In the genomic region with DNA sequence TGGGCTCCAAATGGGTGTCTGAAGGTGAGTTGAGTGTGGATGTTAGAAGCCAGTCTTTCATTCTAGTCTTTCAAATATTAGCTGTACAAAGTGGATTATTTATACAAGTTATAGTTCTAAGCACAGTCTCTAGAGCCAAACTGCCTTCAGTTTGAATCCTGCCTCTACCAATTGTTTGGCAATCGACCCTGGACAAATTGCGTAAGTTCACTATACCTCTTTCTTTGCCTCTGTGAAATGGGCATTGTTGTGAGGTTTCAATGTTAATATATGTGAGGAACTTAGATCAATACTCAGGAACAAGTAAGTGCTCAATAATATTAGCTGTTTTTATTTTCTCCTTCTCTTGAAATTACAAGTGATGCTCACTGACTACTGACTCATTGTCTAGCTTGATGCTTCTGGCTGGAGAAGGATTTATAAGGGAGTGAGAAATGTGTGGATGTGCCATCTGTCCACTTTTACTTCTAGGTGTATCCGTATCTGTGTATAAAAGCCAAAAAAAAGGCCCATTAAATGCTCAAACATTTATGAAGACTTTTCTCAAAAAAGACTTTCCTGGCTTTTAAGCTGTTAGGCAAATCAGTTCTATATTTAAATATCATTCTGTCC, we compare ENCODE assay signal across 15 cellular contexts. TPM values are rescaled to one million over a fixed set of nuclear protein-coding genes. Genes with fewer than 3 reads are reported as not detected.
DNase-seq lines count a peak whose midpoint lies in the region; FAIRE-seq and TF ChIP-seq lines count a peak whose summit lies in the region.
"Had no signal": no experiment of that assay in that cellular context is flagged by ENCODE, and none has a peak within 500 bp of the region (broad histone marks: within the 10 kb centered on the region; RNA-seq: fewer than 3 reads in every experiment).

No MANE protein-coding gene starts in this region.

- H3K27ac Mint-ChIP-seq in Calu3 (ENCODE audit: unreplicated experiment) = peak overlapping the region; percentile 12
- H3K27ac Mint-ChIP-seq: activated CD4-positive, alpha-beta memory T cell treated with anti-CD3 and anti-CD28 coated beads for 36 hours; activated T-cell treated with anti-CD3 and anti-CD28 coated beads, Interleukin-2, amount 50 U/mL, for 72 hours; dendritic cell treated with granulocyte-macrophage colony-stimulating factor and Interleukin-4, amounts not matched to agents 40 ng/mL and 50 ng/mL, for 4 days had no signal

- H3K4me2 ChIP-seq in MM.1S (ENCODE audit: low read depth, low read length) = peak overlapping the region; percentile 78
- no peak overlapping the region for H3K4me2 ChIP-seq in endothelial cell of umbilical vein (ENCODE audit: insufficient read depth, low read length)

- intact Hi-C loops in Calu3 (cut with micrococcal nuclease; ENCODE audit: unreplicated experiment) = no loop called here
- intact Hi-C loops in endothelial cell of umbilical vein (cut with micrococcal nuclease) = no loop called here
- intact Hi-C loops in head of caudate nucleus (cut with DNase I) = no loop called here

- H3F3A ChIP-seq in MM.1S (ENCODE audit: insufficient read depth, low read length) = peaks cover 41% of the 10 kb centered on the region

- H3K4me3 ChIP-seq in MM.1S (ENCODE audit: low read length) = 0 out of 2 replicates have a peak overlapping the region, but pooled peaks have one; percentile 5
- no peak overlapping the region for H3K4me3 ChIP-seq in endothelial cell of umbilical vein (replicated peaks in 1 of 3; ENCODE audit: insufficient read depth in 1 of 3, low read depth in 1 of 3, low read length in 3 of 3)
- H3K4me3 ChIP-seq in rectal smooth muscle tissue (ENCODE audit: low read length) = peak overlapping the region; percentile 25
- H3K4me3 ChIP-seq: SJCRH30 had no signal

- no peaks in the 10 kb centered on the region for H4K20me1 ChIP-seq in MM.1S (ENCODE audit: insufficient read depth, low read length)
- no peaks in the 10 kb centered on the region for H4K20me1 ChIP-seq in endothelial cell of umbilical vein (replicated peaks; ENCODE audit: control insufficient read depth, extremely low read depth, insufficient read depth, low read length)

- H3K9me2 ChIP-seq in MM.1S (replicated peaks; ENCODE audit: insufficient read depth, low read length) = no peaks in the 10 kb centered on the region

- peak; percentile 26 for FAIRE-seq in endothelial cell of umbilical vein (lab: Jason Lieb, UNC)
- FAIRE-seq: TTC549 had no signal

- H3K27ac ChIP-seq in MM.1S (ENCODE audit: low read length) = peak overlapping the region; percentile 83; the same call in 1 of the 2 replicates
- no peak overlapping the region for H3K27ac ChIP-seq in endothelial cell of umbilical vein (ENCODE audit: insufficient read depth, low read depth, low read length)
- peak overlapping the region; percentile 37 for H3K27ac ChIP-seq in rectal smooth muscle tissue (ENCODE audit: low read depth, low read length)
- H3K27ac ChIP-seq: SJCRH30 had no signal

- DNase-seq in Calu3 = no peak
- no peak for DNase-seq in MM.1S
- DNase-seq in endothelial cell of umbilical vein (ENCODE audit: low read depth, low spot score) = no peak
- DNase-seq in effector CD8-positive, alpha-beta T cell (lab: John Stamatoyannopoulos, UW) = no peak
- no peak for DNase-seq in T-helper 2 cell
- no peak for DNase-seq in GDM1 (lab: John Stamatoyannopoulos, UW)
- DNase-seq in head of caudate nucleus = no peak
- DNase-seq: NCI-H1092 treated with DMSO at 0.1 percent for 48 hours, SJCRH30 had no signal

- no peak for TF ChIP-seq POLR2A in endothelial cell of umbilical vein (IDR thresholded peaks at IDR 0.05; ENCODE audit: low read depth, low read length)

- peak overlapping the region; percentile 15; the same call in 1 of the 2 replicates for H3K9ac ChIP-seq in MM.1S (ENCODE audit: low read length)
- no peak overlapping the region for H3K9ac ChIP-seq in endothelial cell of umbilical vein (replicated peaks; ENCODE audit: extremely low read depth, insufficient read depth, low read length)
- no peak overlapping the region for H3K9ac ChIP-seq in rectal smooth muscle tissue (ENCODE audit: low read length)

- no peaks in the 10 kb centered on the region for H3K79me2 ChIP-seq in MM.1S (ENCODE audit: low read length)
- H3K79me2 ChIP-seq in endothelial cell of umbilical vein (ENCODE audit: control insufficient read depth, insufficient read depth, low read length) = no peaks in the 10 kb centered on the region

- H3K9me1 ChIP-seq in endothelial cell of umbilical vein (replicated peaks; ENCODE audit: control insufficient read depth, extremely low read depth, insufficient read depth, low read length) = no peaks in the 10 kb centered on the region

- POLR2A ChIA-PET in endothelial cell of umbilical vein (lab: Charles Lee) = no interaction called here

- peaks cover 9% of the 10 kb centered on the region for H3K36me3 Mint-ChIP-seq in Calu3 (ENCODE audit: insufficient read depth, unreplicated experiment)
- H3K36me3 Mint-ChIP-seq: activated CD4-positive, alpha-beta memory T cell treated with anti-CD3 and anti-CD28 coated beads for 36 hours had no signal

- H2AFZ ChIP-seq in MM.1S (ENCODE audit: low read length) (no peak overlapping the region), endothelial cell of umbilical vein (ENCODE audit: low read depth, low read length) (peak overlapping the region; percentile 2)

- no peaks in the 10 kb centered on the region for H3K27me3 Mint-ChIP-seq in Calu3 (ENCODE audit: unreplicated experiment)

- CTCF ChIA-PET in Calu3 (lab: Charles Lee) = interaction anchor here (0.9 kb wide), 1 partner anchor 232 kb away, joined by 3 read pairs; no protein-coding TSS in a partner anchor
- CTCF ChIA-PET in endothelial cell of umbilical vein (lab: Charles Lee) = interaction anchor here (1.1 to 1.8 kb wide), 4 partner anchors 9 to 232 kb away, joined by 3 to 6 read pairs (median 5); no protein-coding TSS in a partner anchor

- no peak overlapping the region for H3K4me3 Mint-ChIP-seq in Calu3 (ENCODE audit: low read depth, unreplicated experiment)
- H3K4me3 Mint-ChIP-seq: activated CD4-positive, alpha-beta memory T cell treated with anti-CD3 and anti-CD28 coated beads for 36 hours; dendritic cell treated with granulocyte-macrophage colony-stimulating factor and Interleukin-4, amounts not matched to agents 40 ng/mL and 50 ng/mL, for 4 days; neural crest cell had no signal

- TF ChIP-seq CTCF in Calu3 (IDR thresholded peaks at IDR 0.05; ENCODE audit: unreplicated experiment) (no peak), MM.1S (IDR thresholded peaks at IDR 0.05; ENCODE audit: low read length) (no peak), endothelial cell of umbilical vein (IDR thresholded peaks at IDR 0.05; ENCODE audit: extremely low read depth in 1 of 2, insufficient read depth in 1 of 2, low read depth in 1 of 2, low read length in 2 of 2) (no peak)

- H3K27me3 ChIP-seq in MM.1S (replicated peaks; ENCODE audit: insufficient read depth, low read length) (no peaks in the 10 kb centered on the region), endothelial cell of umbilical vein (ENCODE audit: control insufficient read depth in 2 of 2, insufficient read depth in 2 of 2, low read length in 2 of 2) (no peaks in the 10 kb centered on the region), rectal smooth muscle tissue (ENCODE audit: control insufficient read depth, insufficient read depth, low read length) (no peaks in the 10 kb centered on the region)
- H3K27me3 ChIP-seq: SJCRH30 had no signal

- H3K4me1 Mint-ChIP-seq in Calu3 (ENCODE audit: low read depth, unreplicated experiment) = peaks cover 61% of the 10 kb centered on the region

- BruUV-seq in Calu3 (replicated peaks; lab: Mats Ljungman, UMichigan) (no TSS peak), endothelial cell of umbilical vein (replicated peaks; lab: Mats Ljungman, UMichigan) (TSS peak; percentile 62)

- H3K9me3 ChIP-seq in MM.1S (replicated peaks; ENCODE audit: insufficient read depth, low read length) = no peaks in the 10 kb centered on the region
- no peaks in the 10 kb centered on the region for H3K9me3 ChIP-seq in endothelial cell of umbilical vein (replicated peaks; ENCODE audit: control insufficient read depth, insufficient read depth, low read length)
- H3K9me3 ChIP-seq: SJCRH30 had no signal

- dilution Hi-C loops in endothelial cell of umbilical vein (cut with MboI; ENCODE audit: extremely low pct_ligation_motif_present, low sequenced_read_pairs) = no loop called here

- no peaks in the 10 kb centered on the region for H3K36me3 ChIP-seq in MM.1S (replicated peaks; ENCODE audit: insufficient read depth, low read length)
- no peaks in the 10 kb centered on the region for H3K36me3 ChIP-seq in endothelial cell of umbilical vein (ENCODE audit: control insufficient read depth in 2 of 2, extremely low read depth in 1 of 2, insufficient read depth in 2 of 2, low read length in 2 of 2)
- no peaks in the 10 kb centered on the region for H3K36me3 ChIP-seq in rectal smooth muscle tissue (ENCODE audit: control insufficient read depth, insufficient read depth, low read length)
- H3K36me3 ChIP-seq: SJCRH30 had no signal

- H3K4me1 ChIP-seq in MM.1S (ENCODE audit: low read length) (peaks cover 65% of the 10 kb centered on the region), endothelial cell of umbilical vein (ENCODE audit: control insufficient read depth, extremely low read depth, insufficient read depth, low read length) (peaks cover 10% of the 10 kb centered on the region), rectal smooth muscle tissue (ENCODE audit: control insufficient read depth, insufficient read depth, low read length) (peaks cover 10% of the 10 kb centered on the region)

- no peaks in the 10 kb centered on the region for H3K9me3 Mint-ChIP-seq in Calu3 (ENCODE audit: low read depth, unreplicated experiment)
- H3K9me3 Mint-ChIP-seq: activated CD4-positive, alpha-beta memory T cell treated with anti-CD3 and anti-CD28 coated beads for 36 hours; activated T-cell treated with anti-CD3 and anti-CD28 coated beads, Interleukin-2, amount 50 U/mL, for 72 hours; dendritic cell treated with granulocyte-macrophage colony-stimulating factor and Interleukin-4, amounts not matched to agents 40 ng/mL and 50 ng/mL, for 4 days; neural crest cell had no signal

TF ChIP-seq in endothelial cell of umbilical vein, 7 proteins besides CTCF, POLR2A, EP300 and RAD21 (continues in another document):
- TF ChIP-seq FOS (IDR thresholded peaks at IDR 0.05; ENCODE audit: borderline replicate concordance, insufficient read depth, low read length) (no peak), GATA2 (IDR thresholded peaks at IDR 0.05; ENCODE audit: insufficient read depth, insufficient read length, low read depth, low read length) (no peak), MYC (IDR thresholded peaks at IDR 0.05; ENCODE audit: low read depth, low read length) (no peak)

RNA-seq across cellular contexts. Expression of gene RAPH1, which starts 48.1 kb away (rescaled TPM):
- total RNA-seq in Calu3 (2022) (126 and 141 TPM in 2 replicates), endothelial cell of umbilical vein (56.9 and 59.5 TPM in 2 replicates)
- 3.6 and 5.1 TPM in 2 replicates for polyA plus RNA-seq in endothelial cell of umbilical vein
- 6.3 and 6.5 TPM in 2 replicates for polyA plus RNA-seq in endothelial cell of umbilical vein (2011; cell fraction: cytosol; rRNA removed)
- 14.9 and 16.3 TPM in 2 replicates for polyA plus RNA-seq in endothelial cell of umbilical vein (2011; cell fraction: nucleus; rRNA removed)
- polyA plus RNA-seq in endothelial cell of umbilical vein (2012) = 21.0 and 23.8 TPM in 2 replicates
- 17.8 and 21.4 TPM in 2 replicates for polyA minus RNA-seq in endothelial cell of umbilical vein
- polyA minus RNA-seq in endothelial cell of umbilical vein (2011; cell fraction: cytosol; rRNA and poly(A)+ RNA removed) = 8.7 TPM
- polyA minus RNA-seq in endothelial cell of umbilical vein (2011; cell fraction: nucleus; rRNA and poly(A)+ RNA removed) = 28.7 and 44.3 TPM in 2 replicates

Comparison
In these comparisons a context has a peak if more than half of its experiments do, and no peak if none do; other contexts are left out.
1. H3K4me3 ChIP-seq: peak in MM.1S (single experiment) and rectal smooth muscle tissue (single experiment); none in endothelial cell of umbilical vein (0 of 3).